In the genomic region with DNA sequence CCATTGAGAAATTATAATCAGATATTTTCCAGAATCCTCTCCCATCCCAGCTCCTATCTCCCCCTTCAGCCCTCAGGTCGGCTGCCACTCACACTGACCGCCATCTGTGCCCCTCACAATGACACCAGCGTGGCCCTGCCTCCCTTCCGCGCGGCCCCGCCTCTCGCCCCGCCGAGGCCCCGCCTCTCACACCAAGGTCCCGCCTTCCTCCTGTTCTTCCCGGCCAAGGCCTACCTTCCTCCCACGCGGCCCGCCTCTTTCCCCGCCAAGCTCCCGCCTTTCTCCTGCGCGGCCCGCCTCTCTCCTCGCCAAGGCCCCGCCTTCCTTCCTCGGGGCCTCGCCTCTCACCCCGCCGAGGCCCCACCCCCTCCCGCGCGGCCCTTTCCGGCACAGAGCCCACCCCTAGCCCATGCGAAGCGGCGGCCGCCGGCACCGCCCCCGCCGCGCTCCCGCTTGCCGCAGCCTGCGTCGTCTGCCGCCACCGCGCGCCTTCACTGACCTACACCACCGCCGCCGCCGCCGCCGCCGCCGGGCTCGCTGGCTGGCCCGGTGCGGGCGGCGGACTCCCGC, we compare ENCODE assay signal across 8 cellular contexts. TPM values are rescaled to one million over a fixed set of nuclear protein-coding genes. Genes with fewer than 3 reads are reported as not detected.
DNase-seq lines count a peak whose midpoint lies in the region; ATAC-seq and TF ChIP-seq lines count a peak whose summit lies in the region.

A gene (plus strand): TSS at position 410 of the 570 bp plus-strand sequence. CDS start 261 bp downstream, outside the sequence.

- peak within 1 kb of the TSS; percentile 87 to 97 (median 96) for H3K27ac ChIP-seq in sigmoid colon

- ATAC-seq in GM18861 (IDR thresholded peaks at IDR 0.05; ENCODE audit: unreplicated experiment) (peak; percentile 67), HG03103 (IDR thresholded peaks at IDR 0.05; ENCODE audit: low read depth, unreplicated experiment) (peak; percentile 81)

- TF ChIP-seq POLR2A in sigmoid colon (IDR thresholded peaks at IDR 0.05): no peak

- no peaks in the 10 kb centered on the region for H3K9me3 ChIP-seq in sigmoid colon

- H3K4me3 Mint-ChIP-seq in brain: peak within 1 kb of the TSS; percentile 94 to 98 (median 97)

- H3K36me3 Mint-ChIP-seq in brain: peaks cover 27% of the 10 kb centered on the region

- 1% methylated on average over 62 of the region's 62 CpGs for WGBS in sigmoid colon, 2 donors

- H3K4me3 ChIP-seq in sigmoid colon: peak within 1 kb of the TSS; percentile 60 to 95 (median 86)

- peaks cover 0 to 24% (median 19%) of the 10 kb centered on the region in 4 donors for H3K4me1 ChIP-seq in sigmoid colon

- H3K9me3 Mint-ChIP-seq in brain: peaks cover 0 to 3% (median 0%) of the 10 kb centered on the region in 5 experiments

- no peaks in the 10 kb centered on the region for H3K27me3 ChIP-seq in sigmoid colon

- intact Hi-C loops in sigmoid colon (cut with DNase I): no loop called here

- peaks cover 5% of the 10 kb centered on the region for H3K27me3 Mint-ChIP-seq in brain

- no peak for TF ChIP-seq CTCF in brain (conservative IDR thresholded peaks at IDR 0.05)
- no peak for TF ChIP-seq CTCF in sigmoid colon (IDR thresholded peaks at IDR 0.05)

- TF ChIP-seq EP300 in sigmoid colon (IDR thresholded peaks at IDR 0.05): no peak

- DNase-seq in A172 (ENCODE audit: low spot score): peak; percentile 93
- DNase-seq in NCI-H2171 (lab: John Stamatoyannopoulos, UW): peak; percentile 99
- peak; percentile 99 for DNase-seq in UCSD-AML1 (lab: John Stamatoyannopoulos, UW; ENCODE audit: unreplicated experiment)
- peak; percentile 42 for DNase-seq in iPS DF 19.7 (ENCODE audit: low read depth, low spot score)
- DNase-seq in sigmoid colon: peak; percentile 99

- H3K27ac Mint-ChIP-seq in brain: peak within 1 kb of the TSS; percentile 95 to 98 (median 97)

- peaks cover 0 to 27% (median 8%) of the 10 kb centered on the region in 4 donors for H3K36me3 ChIP-seq in sigmoid colon

- H3K4me1 Mint-ChIP-seq in brain: peaks cover 30% of the 10 kb centered on the region

RNA-seq across cellular contexts. Expression of the gene that starts here (rescaled TPM):
- 36.1 and 53.1 TPM in 2 replicates for total RNA-seq in A172 (2014; rRNA removed; shearing (Covaris generic))
- polyA plus RNA-seq in brain (ENCODE audit: insufficient read depth, low read depth, low replicate concordance) (16.2 TPM), sigmoid colon (10 to 100 TPM; 26.4 to 33.1 (median 27.8) TPM)
- total RNA-seq in sigmoid colon: 10 to 100 TPM; 40.6 to 47.1 (median 43.2) TPM

Comparison
In these comparisons a context has a peak if more than half of its experiments do, and no peak if none do; other contexts are left out.
1. Peak in every context shown above with its lines: DNase-seq, ATAC-seq, H3K4me3 ChIP-seq and H3K27ac ChIP-seq.
2. DNase-seq: peak in every context shown above with its lines; median percentile 99 in NCI-H2171; 99 in UCSD-AML1; 99 in sigmoid colon; 93 in A172; 42 in iPS DF 19.7.